In genomic region chr7:128104109-128104742, GRCh38 we compare ENCODE assay signal across 8 cellular contexts.
DNase-seq lines count a peak whose midpoint lies in the region; ATAC-seq, FAIRE-seq and TF ChIP-seq lines count a peak whose summit lies in the region.

No MANE protein-coding gene starts in this region.

- ATAC-seq in esophagus mucosa (peak; percentile 14), omental fat pad (ENCODE audit: low FRiP score) (peak; percentile 6)

- no peak for TF ChIP-seq CTCF in AG10803 (conservative IDR thresholded peaks at IDR 0.05; ENCODE audit: low read length)
- no peak for TF ChIP-seq CTCF in omental fat pad (IDR thresholded peaks at IDR 0.05)

- DNase-seq in AG10803 (ENCODE audit: low read depth) = peak; percentile 22
- peak; percentile 28 for DNase-seq in GM19239 (ENCODE audit: insufficient read length, low spot score)
- DNase-seq in RPMI7951 (ENCODE audit: low read depth) = peak; percentile 26
- no peak for DNase-seq in omental fat pad (ENCODE audit: low spot score)
- no peak for DNase-seq in NCI-H446 treated with DMSO at 0.1 percent for 48 hours (lab: John Stamatoyannopoulos, UW)
- no peak for DNase-seq in NCI-H2196 (lab: John Stamatoyannopoulos, UW; ENCODE audit: unreplicated experiment)
- DNase-seq in DMS79 treated with DMSO at 0.1 percent for 48 hours (lab: John Stamatoyannopoulos, UW) = no peak

- peak overlapping the region; percentile 52 for H3K4me3 ChIP-seq in AG10803 (ENCODE audit: low read length)

- no peak for FAIRE-seq in GM19239 (lab: Jason Lieb, UNC)

Comparison
In these comparisons a context has a peak if more than half of its experiments do, and no peak if none do; other contexts are left out.
1. DNase-seq: peak in AG10803 (single experiment), GM19239 (single experiment) and RPMI7951 (single experiment); none in omental fat pad (single experiment), NCI-H446 treated with DMSO at 0.1 percent for 48 hours (single experiment), NCI-H2196 (single experiment) and DMS79 treated with DMSO at 0.1 percent for 48 hours (single experiment).